Comparison of ENCODE assay signal across 9 cellular contexts in genomic region chr1:85465791-85466134, GRCh38. TPM values are rescaled to one million over a fixed set of nuclear protein-coding genes. Genes with fewer than 3 reads are reported as not detected.
DNase-seq lines count a peak whose midpoint lies in the region; ATAC-seq lines count a peak whose summit lies in the region.
"Had no signal": no experiment of that assay in that cellular context is flagged by ENCODE, and none has a peak within 500 bp of the region (broad histone marks: within the 10 kb centered on the region; RNA-seq: fewer than 3 reads in every experiment).

No MANE protein-coding gene starts in this region.

- H3K4me1 ChIP-seq in subcutaneous abdominal adipose tissue (ENCODE audit: control insufficient read depth in 5 of 5, insufficient read depth in 5 of 5, low read length in 5 of 5) = peaks cover 0 to 21% (median 18%) of the 10 kb centered on the region in 5 donors

- peaks cover 2% of the 10 kb centered on the region for H3K36me3 Mint-ChIP-seq in activated CD4-positive, alpha-beta T cell treated with anti-CD3 and anti-CD28 coated beads, Interleukin-2, amount 10 ng/mL, durations not matched to agents 7 days and 5 days (ENCODE audit: low read depth)
- H3K36me3 Mint-ChIP-seq in activated T-helper 17 cell treated with anti-CD3 and anti-CD28 coated beads, Interleukin-2, amount 50 U/mL, for 72 hours (ENCODE audit: low read depth) = no peaks in the 10 kb centered on the region

- peak overlapping the region in 4 of 5 donors; percentile 55 to 83 (median 74) for H3K4me3 ChIP-seq in subcutaneous abdominal adipose tissue (ENCODE audit: low read depth in 1 of 5, low read length in 5 of 5)

- H3K36me3 ChIP-seq in subcutaneous abdominal adipose tissue (ENCODE audit: control insufficient read depth in 5 of 5, insufficient read depth in 5 of 5, low read length in 5 of 5) = no peaks in the 10 kb centered on the region

- POLR2A ChIA-PET in activated CD4-positive, alpha-beta T cell treated with anti-CD3 and anti-CD28 coated beads, Interleukin-2, amount 10 ng/mL, durations not matched to agents 7 days and 5 days (lab: Charles Lee) = no interaction called here

- no peak overlapping the region for H3K27ac Mint-ChIP-seq in activated CD4-positive, alpha-beta T cell treated with anti-CD3 and anti-CD28 coated beads, Interleukin-2, amount 10 ng/mL, durations not matched to agents 7 days and 5 days
- no peak overlapping the region for H3K27ac Mint-ChIP-seq in activated T-helper 17 cell treated with anti-CD3 and anti-CD28 coated beads, Interleukin-2, amount 50 U/mL, for 72 hours

- H3K4me3 Mint-ChIP-seq in activated CD4-positive, alpha-beta T cell treated with anti-CD3 and anti-CD28 coated beads, Interleukin-2, amount 10 ng/mL, durations not matched to agents 7 days and 5 days = peak overlapping the region; percentile 31
- H3K4me3 Mint-ChIP-seq in activated T-helper 17 cell treated with anti-CD3 and anti-CD28 coated beads, Interleukin-2, amount 50 U/mL, for 72 hours = peak overlapping the region; percentile 43

- H3K9me3 ChIP-seq in subcutaneous abdominal adipose tissue (ENCODE audit: control insufficient read depth in 5 of 5, low read length in 5 of 5) = no peaks in the 10 kb centered on the region

- no peaks in the 10 kb centered on the region for H3K9me3 Mint-ChIP-seq in activated CD4-positive, alpha-beta T cell treated with anti-CD3 and anti-CD28 coated beads, Interleukin-2, amount 10 ng/mL, durations not matched to agents 7 days and 5 days
- H3K9me3 Mint-ChIP-seq in activated T-helper 17 cell treated with anti-CD3 and anti-CD28 coated beads, Interleukin-2, amount 50 U/mL, for 72 hours = no peaks in the 10 kb centered on the region

- no peak overlapping the region for H3K27ac ChIP-seq in subcutaneous abdominal adipose tissue (ENCODE audit: low read depth, low read length)
- H3K27ac ChIP-seq: SK-N-MC had no signal

- DNase-seq in activated CD4-positive, alpha-beta T cell treated with anti-CD3 and anti-CD28 coated beads, Interleukin-2, amount 10 ng/mL, durations not matched to agents 7 days and 5 days = no peak
- no peak for DNase-seq in activated CD4-positive, alpha-beta T cell treated with anti-CD3 and anti-CD28 coated beads, Interleukin-2, amount 50 U/mL, for 4 hours
- DNase-seq in iris pigment epithelial cell (ENCODE audit: low read depth) (peak; percentile 21), NCI-H2227 treated with DMSO at 0.1 percent for 48 hours (lab: John Stamatoyannopoulos, UW) (no peak), NCI-H2029 treated with DMSO at 0.1 percent for 48 hours (lab: John Stamatoyannopoulos, UW) (no peak)

- no peak for ATAC-seq in activated T-helper 17 cell treated with anti-CD3 and anti-CD28 coated beads, Interleukin-2, amount 50 U/mL, for 72 hours (replicated peaks)
- ATAC-seq in HG03025 (IDR thresholded peaks at IDR 0.05; ENCODE audit: low FRiP score, unreplicated experiment) = no peak

- CTCF ChIA-PET in activated CD4-positive, alpha-beta T cell treated with anti-CD3 and anti-CD28 coated beads, Interleukin-2, amount 10 ng/mL, durations not matched to agents 7 days and 5 days (lab: Charles Lee) = interaction anchor here (0.8 kb wide), 1 partner anchor 18 kb away, joined by 4 read pairs; no protein-coding TSS in a partner anchor

- peak overlapping the region in 3 of 5 donors; percentile 56 to 57 (median 56) for H3K9ac ChIP-seq in subcutaneous abdominal adipose tissue (ENCODE audit: low read length in 5 of 5)

- peaks cover 53% of the 10 kb centered on the region for H3K27me3 Mint-ChIP-seq in activated CD4-positive, alpha-beta T cell treated with anti-CD3 and anti-CD28 coated beads, Interleukin-2, amount 10 ng/mL, durations not matched to agents 7 days and 5 days
- H3K27me3 Mint-ChIP-seq in activated T-helper 17 cell treated with anti-CD3 and anti-CD28 coated beads, Interleukin-2, amount 50 U/mL, for 72 hours = peaks cover 51% of the 10 kb centered on the region

- H3K4me1 Mint-ChIP-seq in activated CD4-positive, alpha-beta T cell treated with anti-CD3 and anti-CD28 coated beads, Interleukin-2, amount 10 ng/mL, durations not matched to agents 7 days and 5 days = peaks cover 4% of the 10 kb centered on the region
- no peaks in the 10 kb centered on the region for H3K4me1 Mint-ChIP-seq in activated T-helper 17 cell treated with anti-CD3 and anti-CD28 coated beads, Interleukin-2, amount 50 U/mL, for 72 hours

- no peaks in the 10 kb centered on the region for H3K27me3 ChIP-seq in subcutaneous abdominal adipose tissue (ENCODE audit: control insufficient read depth in 5 of 5, insufficient read depth in 4 of 5, low read length in 5 of 5)

RNA-seq across cellular contexts. Expression of gene DDAH1, which starts 0.8 kb away (rescaled TPM):
- not detected for total RNA-seq in activated CD4-positive, alpha-beta T cell treated with anti-CD3 and anti-CD28 coated beads, Interleukin-2, amount 10 ng/mL, durations not matched to agents 7 days and 5 days
- under 1 TPM in 1 of 2 donors, not detected in 1; 0.74 TPM for total RNA-seq in activated T-helper 17 cell treated with anti-CD3 and anti-CD28 coated beads, Interleukin-2, amount 50 U/mL, for 72 hours
